ENCODE assay signal across 19 cellular contexts in genomic region chr6:139706949-139707348, GRCh38.
A peak's percentile ranks its signal among the peaks of the same experiment; 100 is the strongest.
DNase-seq lines count a peak whose midpoint lies in the region; ATAC-seq, FAIRE-seq and TF ChIP-seq lines count a peak whose summit lies in the region.
"Had no signal": no experiment of that assay in that cellular context is flagged by ENCODE, and none has a peak within 500 bp of the region (broad histone marks: within the 10 kb centered on the region; RNA-seq: fewer than 3 reads in every experiment).

No MANE protein-coding gene starts in this region.

- TF ChIP-seq RAD21 in HepG2 (CRISPR knock-in tag; IDR thresholded peaks at IDR 0.05): no peak

- no peaks in the 10 kb centered on the region for H3K36me3 ChIP-seq in HepG2 (replicated peaks in 1 of 2; ENCODE audit: control insufficient read depth in 1 of 2, insufficient read depth in 2 of 2, low read length in 2 of 2)
- no peaks in the 10 kb centered on the region for H3K36me3 ChIP-seq in right lobe of liver
- H3K36me3 ChIP-seq in colonic mucosa: no peaks in the 10 kb centered on the region
- no peaks in the 10 kb centered on the region for H3K36me3 ChIP-seq in mucosa of descending colon (ENCODE audit: low read depth)
- H3K36me3 ChIP-seq: HAP-1 had no signal

- no peak overlapping the region for H3K27ac ChIP-seq in HepG2 (ENCODE audit: extremely low read length, insufficient read depth, low read length)
- no peak overlapping the region for H3K27ac ChIP-seq in right lobe of liver
- H3K27ac ChIP-seq in colonic mucosa: peak overlapping the region; percentile 33
- H3K27ac ChIP-seq: 22Rv1, GM23248, RWPE1 had no signal

- H3K4me3 ChIP-seq in HepG2 (replicated peaks in 1 of 3; ENCODE audit: insufficient read depth in 1 of 3, low read depth in 2 of 3, low read length in 3 of 3) (no peak overlapping the region), right lobe of liver (no peak overlapping the region), colonic mucosa (no peak overlapping the region), mucosa of descending colon (no peak overlapping the region)
- H3K4me3 ChIP-seq: GM23248, HAP-1 had no signal

- WGBS in HepG2 (ENCODE audit: low lambda C conversion rate): 18% methylated on average over 3 of the region's 3 CpGs
- 89% methylated on average over 3 of the region's 3 CpGs for WGBS in right lobe of liver (ENCODE audit: insufficient coverage, low coverage, low lambda C conversion rate, missing lambda C conversion rate)

- TF ChIP-seq EP300 in HepG2 (IDR thresholded peaks at IDR 0.05; ENCODE audit: low read depth in 2 of 2, low read length in 2 of 2): no peak
- TF ChIP-seq EP300 in HepG2 (CRISPR knock-in tag; IDR thresholded peaks at IDR 0.05; ENCODE audit: borderline replicate concordance): no peak

- ATAC-seq in HepG2: no peak
- no peak for ATAC-seq in right lobe of liver
- peak; percentile 74 for ATAC-seq in mucosa of descending colon
- no peak for ATAC-seq in HG03135 (IDR thresholded peaks at IDR 0.05; ENCODE audit: unreplicated experiment)
- no peak for ATAC-seq in GM21528 (IDR thresholded peaks at IDR 0.05; ENCODE audit: low FRiP score, unreplicated experiment)

- intact Hi-C loops in HepG2 (cut with micrococcal nuclease; ENCODE audit: unreplicated experiment) (no loop called here), right lobe of liver (cut with DNase I) (no loop called here), colonic mucosa (cut with DNase I) (no loop called here), mucosa of descending colon (cut with DNase I, micrococcal nuclease) (no loop called here)

- CTCF ChIA-PET in HepG2 (lab: Yijun Ruan, JAX; ENCODE audit: low intra/inter-chr PET ratio, low total read pairs): no interaction called here

- no peak for FAIRE-seq in HepG2 (lab: Jason Lieb, UNC)

- no peaks in the 10 kb centered on the region for H3K9me3 ChIP-seq in HepG2 (ENCODE audit: low read length)
- no peaks in the 10 kb centered on the region for H3K9me3 ChIP-seq in right lobe of liver
- no peaks in the 10 kb centered on the region for H3K9me3 ChIP-seq in colonic mucosa
- H3K9me3 ChIP-seq in mucosa of descending colon: no peaks in the 10 kb centered on the region
- H3K9me3 ChIP-seq: Caco-2, HAP-1 had no signal

- H3K9ac ChIP-seq in HepG2 (ENCODE audit: insufficient read depth, low read depth, low read length) (no peak overlapping the region), colonic mucosa (ENCODE audit: low read depth in 2 of 2, low read length in 2 of 2) (no peak overlapping the region)
- H3K9ac ChIP-seq: GM23248 had no signal

- TF ChIP-seq CTCF in HepG2 (CRISPR knock-in tag; IDR thresholded peaks at IDR 0.05) (no peak), right lobe of liver (IDR thresholded peaks at IDR 0.05) (no peak), colonic mucosa (IDR thresholded peaks at IDR 0.05) (no peak), mucosa of descending colon (IDR thresholded peaks at IDR 0.05) (no peak)

- in situ Hi-C loops in HepG2 (cut with HindIII; ENCODE audit: extremely low pct_ligation_motif_present, low pct_unique_long_range_greater_than_20kb): no loop called here

- H3K4me2 ChIP-seq in HepG2 (ENCODE audit: low read depth, low read length): no peak overlapping the region

- TF ChIP-seq POLR2A in HepG2 (IDR thresholded peaks at IDR 0.05; ENCODE audit: insufficient read depth in 1 of 2, low read depth in 2 of 2, low read length in 2 of 2) (no peak), right lobe of liver (IDR thresholded peaks at IDR 0.05) (no peak)

- POLR2A ChIA-PET in HepG2 (lab: Yijun Ruan, JAX): no interaction called here

- no peaks in the 10 kb centered on the region for H3K27me3 ChIP-seq in HepG2 (ENCODE audit: control insufficient read depth in 1 of 2, insufficient read depth in 2 of 2, low read length in 2 of 2)
- H3K27me3 ChIP-seq in right lobe of liver: no peaks in the 10 kb centered on the region
- no peaks in the 10 kb centered on the region for H3K27me3 ChIP-seq in colonic mucosa

- H2AFZ ChIP-seq in HepG2 (ENCODE audit: low read length): no peak overlapping the region

- H4K20me1 ChIP-seq in HepG2 (ENCODE audit: insufficient read depth, low read length): no peaks in the 10 kb centered on the region

- no peaks in the 10 kb centered on the region for H3K79me2 ChIP-seq in HepG2 (ENCODE audit: insufficient read depth, low read length)

- BruUV-seq in HepG2 (replicated peaks; lab: Mats Ljungman, UMichigan): no TSS peak

- DNase-seq in HepG2 (ENCODE audit: low spot score): no peak
- DNase-seq in right lobe of liver: no peak
- no peak for DNase-seq in colonic mucosa
- DNase-seq in mucosa of descending colon: no peak
- no peak for DNase-seq in COLO668 (lab: John Stamatoyannopoulos, UW; ENCODE audit: unreplicated experiment)
- DNase-seq in NCI-H526 (lab: John Stamatoyannopoulos, UW): no peak
- DNase-seq: Caco-2, GDM1, GM23248, NCI-H1105 treated with DMSO at 0.1 percent for 48 hours, NCI-H1694, NCI-H2081 treated with DMSO at 0.1 percent for 48 hours, NCI-H82, SIG-M5 had no signal

- peaks cover 16% of the 10 kb centered on the region for H3K4me1 ChIP-seq in HepG2 (ENCODE audit: insufficient read depth, low read length)
- no peaks in the 10 kb centered on the region for H3K4me1 ChIP-seq in right lobe of liver
- peaks cover 5% of the 10 kb centered on the region for H3K4me1 ChIP-seq in colonic mucosa
- peaks cover 11% of the 10 kb centered on the region for H3K4me1 ChIP-seq in mucosa of descending colon (ENCODE audit: low read depth)
- H3K4me1 ChIP-seq: HAP-1 had no signal

TF ChIP-seq in HepG2, 621 proteins besides CTCF, POLR2A, EP300 and RAD21:
- TF ChIP-seq MBNL3 (CRISPR knock-in tag; conservative IDR thresholded peaks at IDR 0.05) (no peak), ZNF503 (CRISPR knock-in tag; IDR thresholded peaks at IDR 0.05) (no peak), NBN (conservative IDR thresholded peaks at IDR 0.05) (no peak), ARHGAP35 (CRISPR knock-in tag; IDR thresholded peaks at IDR 0.05; ENCODE audit: borderline replicate concordance) (no peak), NFE2L2 (IDR thresholded peaks at IDR 0.05; ENCODE audit: low read length) (peak; percentile 40; the same call in 1 of the 2 replicates), PBX2 (CRISPR knock-in tag; IDR thresholded peaks at IDR 0.05) (no peak)
- TF ChIP-seq, protein P1, sequence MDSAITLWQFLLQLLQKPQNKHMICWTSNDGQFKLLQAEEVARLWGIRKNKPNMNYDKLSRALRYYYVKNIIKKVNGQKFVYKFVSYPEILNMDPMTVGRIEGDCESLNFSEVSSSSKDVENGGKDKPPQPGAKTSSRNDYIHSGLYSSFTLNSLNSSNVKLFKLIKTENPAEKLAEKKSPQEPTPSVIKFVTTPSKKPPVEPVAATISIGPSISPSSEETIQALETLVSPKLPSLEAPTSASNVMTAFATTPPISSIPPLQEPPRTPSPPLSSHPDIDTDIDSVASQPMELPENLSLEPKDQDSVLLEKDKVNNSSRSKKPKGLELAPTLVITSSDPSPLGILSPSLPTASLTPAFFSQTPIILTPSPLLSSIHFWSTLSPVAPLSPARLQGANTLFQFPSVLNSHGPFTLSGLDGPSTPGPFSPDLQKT (CRISPR knock-in tag; IDR thresholded peaks at IDR 0.05; ENCODE audit: borderline replicate concordance): no peak
